ENCODE assay signal across 8 cellular contexts in the genomic region with DNA sequence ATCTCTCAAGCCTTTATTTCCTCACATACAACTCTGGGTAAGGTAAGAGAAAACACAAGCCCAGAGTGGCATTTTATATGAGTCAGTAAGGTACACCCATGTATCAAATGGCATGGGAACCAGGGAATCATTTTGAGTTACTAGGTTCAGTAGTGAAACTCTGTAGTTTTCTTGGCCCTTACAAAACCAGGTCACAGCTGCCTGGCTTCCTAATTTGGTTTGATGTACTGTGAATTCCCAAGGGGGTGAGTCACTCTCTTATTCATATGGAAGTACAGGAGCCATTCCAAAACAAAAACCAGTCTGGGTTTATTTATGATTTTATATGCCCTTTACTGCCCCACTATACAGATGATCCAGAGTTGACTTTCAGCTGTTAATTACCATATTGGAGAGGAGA.
A peak's percentile ranks its signal among the peaks of the same experiment; 100 is the strongest.
DNase-seq lines count a peak whose midpoint lies in the region; ATAC-seq, FAIRE-seq and TF ChIP-seq lines count a peak whose summit lies in the region.
"Had no signal": no experiment of that assay in that cellular context is flagged by ENCODE, and none has a peak within 500 bp of the region (broad histone marks: within the 10 kb centered on the region; RNA-seq: fewer than 3 reads in every experiment).

No MANE protein-coding gene starts in this region.

- H3K4me3 ChIP-seq in PC-9 (no peak overlapping the region; the same call in 1 of the 2 replicates), fibroblast of villous mesenchyme (ENCODE audit: low read depth, low read length) (no peak overlapping the region)

- no peaks in the 10 kb centered on the region for H3K9me2 ChIP-seq in PC-9 (ENCODE audit: insufficient read depth)

- POLR2A ChIA-PET in PC-9 (lab: Charles Lee; ENCODE audit: unreplicated experiment) = interaction anchor here (0.6 kb wide), 1 partner anchor 368 kb away, joined by 6 read pairs; the partner anchor contains the start of gene BCLAF1

- no peaks in the 10 kb centered on the region for H3K4me1 Mint-ChIP-seq in stimulated activated effector memory CD8-positive, alpha-beta T cell treated with anti-CD3 and anti-CD28 coated beads, Interleukin-12 subunit alpha, Interleukin-12 subunit beta, amount 100 ng/mL, for 72 hours

- no peaks in the 10 kb centered on the region for H3K36me3 Mint-ChIP-seq in stimulated activated effector memory CD8-positive, alpha-beta T cell treated with anti-CD3 and anti-CD28 coated beads, Interleukin-12 subunit alpha, Interleukin-12 subunit beta, amount 100 ng/mL, for 72 hours

- H3K4me3 Mint-ChIP-seq in stimulated activated effector memory CD8-positive, alpha-beta T cell treated with anti-CD3 and anti-CD28 coated beads, Interleukin-12 subunit alpha, Interleukin-12 subunit beta, amount 100 ng/mL, for 72 hours = no peak overlapping the region

- DNase-seq in H54 (ENCODE audit: insufficient read length, low spot score) = peak; percentile 17
- DNase-seq in PC-9 = peak; percentile 52 to 95
- peak; percentile 97 for DNase-seq in fibroblast of villous mesenchyme (ENCODE audit: low read depth)
- no peak for DNase-seq in stimulated activated effector memory CD8-positive, alpha-beta T cell treated with anti-CD3 and anti-CD28 coated beads, Interleukin-12 subunit alpha, Interleukin-12 subunit beta, amount 100 ng/mL, for 72 hours (ENCODE audit: low spot score in 2 of 2)
- no peak for DNase-seq in stimulated activated CD4-positive, alpha-beta T cell treated with anti-CD3 and anti-CD28 coated beads, Interleukin-2, amount 100 ng/mL, for 48 hours
- DNase-seq in activated T-cell treated with anti-CD3 and anti-CD28 coated beads for 4 hours = no peak
- DNase-seq: NCI-H2081 had no signal

- H3K36me3 ChIP-seq in PC-9 (ENCODE audit: low read depth) = no peaks in the 10 kb centered on the region

- no TSS peak for BruUV-seq in PC-9 (replicated peaks; lab: Mats Ljungman, UMichigan)

- H3K9me3 Mint-ChIP-seq in stimulated activated effector memory CD8-positive, alpha-beta T cell treated with anti-CD3 and anti-CD28 coated beads, Interleukin-12 subunit alpha, Interleukin-12 subunit beta, amount 100 ng/mL, for 72 hours = no peaks in the 10 kb centered on the region

- H3K4me2 ChIP-seq in PC-9 = peak overlapping the region; percentile 51

- no peaks in the 10 kb centered on the region for H4K20me1 ChIP-seq in PC-9 (ENCODE audit: insufficient read depth)

- CTCF ChIA-PET in PC-9 (lab: Charles Lee) = interaction anchor here (0.5 kb wide), 1 partner anchor 200 kb away, joined by 3 read pairs; no protein-coding TSS in a partner anchor

- H3K27ac ChIP-seq in PC-9 = peak overlapping the region; percentile 88

- peaks cover 20% of the 10 kb centered on the region for H3K4me1 ChIP-seq in PC-9 (replicated peaks; ENCODE audit: insufficient read depth)

- H2AFZ ChIP-seq in PC-9 = peak overlapping the region; percentile 56; the same call in 1 of the 2 replicates

- intact Hi-C loops in PC-9 (cut with micrococcal nuclease; ENCODE audit: unreplicated experiment) = loop anchor here (5.0 kb wide), 1 partner anchor 385 kb away; no protein-coding TSS in a partner anchor

- no peaks in the 10 kb centered on the region for H3K27me3 ChIP-seq in PC-9 (ENCODE audit: insufficient read depth, low read depth)

- ATAC-seq in stimulated activated effector memory CD8-positive, alpha-beta T cell treated with anti-CD3 and anti-CD28 coated beads, Interleukin-12 subunit alpha, Interleukin-12 subunit beta, amount 100 ng/mL, for 72 hours = peak; percentile 68
- no peak for ATAC-seq in GM21737 (IDR thresholded peaks at IDR 0.05; ENCODE audit: unreplicated experiment)

- H3K27ac Mint-ChIP-seq in stimulated activated effector memory CD8-positive, alpha-beta T cell treated with anti-CD3 and anti-CD28 coated beads, Interleukin-12 subunit alpha, Interleukin-12 subunit beta, amount 100 ng/mL, for 72 hours = no peak overlapping the region

- no peaks in the 10 kb centered on the region for H3K9me3 ChIP-seq in PC-9 (ENCODE audit: insufficient read depth, low read depth)

- FAIRE-seq in H54 (lab: Jason Lieb, UNC) = peak; percentile 94

- no peak for TF ChIP-seq POLR2A in H54 (IDR thresholded peaks at IDR 0.05; ENCODE audit: low read depth, low read length)

- no peaks in the 10 kb centered on the region for H3K79me2 ChIP-seq in PC-9 (ENCODE audit: low read depth)

- H3F3A ChIP-seq in PC-9 (ENCODE audit: insufficient read depth, low read depth) = peaks cover 8% of the 10 kb centered on the region

- TF ChIP-seq CTCF in PC-9 (conservative IDR thresholded peaks at IDR 0.05) (no peak), fibroblast of villous mesenchyme (IDR thresholded peaks at IDR 0.05; ENCODE audit: insufficient read depth, low read depth, low read length) (no peak)

Comparison
In these comparisons a context has a peak if more than half of its experiments do, and no peak if none do; other contexts are left out.
1. DNase-seq: peak in H54 (single experiment), PC-9 (2 of 2) and fibroblast of villous mesenchyme (single experiment); none in stimulated activated effector memory CD8-positive, alpha-beta T cell treated with anti-CD3 and anti-CD28 coated beads, Interleukin-12 subunit alpha, Interleukin-12 subunit beta, amount 100 ng/mL, for 72 hours (0 of 2), stimulated activated CD4-positive, alpha-beta T cell treated with anti-CD3 and anti-CD28 coated beads, Interleukin-2, amount 100 ng/mL, for 48 hours (0 of 2) and activated T-cell treated with anti-CD3 and anti-CD28 coated beads for 4 hours (single experiment).